Comparison of ENCODE assay signal across 8 cellular contexts in genomic region chr9:113580954-113581311, GRCh38.
A peak's percentile ranks its signal among the peaks of the same experiment; 100 is the strongest.
DNase-seq lines count a peak whose midpoint lies in the region; ATAC-seq, FAIRE-seq and TF ChIP-seq lines count a peak whose summit lies in the region.

No MANE protein-coding gene starts in this region.

- no peak for TF ChIP-seq CTCF in GM12878 (IDR thresholded peaks at IDR 0.05 in 2 of 3, conservative IDR thresholded peaks at IDR 0.05 in 1 of 3; ENCODE audit: control insufficient read depth in 2 of 3, extremely low read depth in 1 of 3, insufficient read depth in 1 of 3, low read depth in 3 of 3, low read length in 3 of 3)
- no peak for TF ChIP-seq CTCF in upper lobe of left lung (IDR thresholded peaks at IDR 0.05)

- in situ Hi-C loops in GM12878 (cut with MboI), result loop anchor here (5.0 kb wide), 2 partner anchors 134 to 309 kb away; no protein-coding TSS in a partner anchor

- POLR2A ChIA-PET in GM12878 (lab: Charles Lee), result interaction anchor here (2.1 to 11.8 kb wide), 4 partner anchors 16 to 135 kb away, joined by 6 to 233 read pairs (median 35); no protein-coding TSS in a partner anchor

- SMC1A ChIA-PET in GM12878 (lab: Charles Lee; ENCODE audit: uncharacterized antibody, unreplicated experiment), result interaction anchor here (1.5 to 7.5 kb wide), 8 partner anchors 11 to 132 kb away, joined by 5 to 323 read pairs (median 31); no protein-coding TSS in a partner anchor

- TF ChIP-seq POLR2A in GM12878 (IDR thresholded peaks at IDR 0.05; ENCODE audit: low read depth, low read length) (no peak), upper lobe of left lung (IDR thresholded peaks at IDR 0.05) (no peak)

- DNase-seq in activated naive CD4-positive, alpha-beta T cell treated with anti-CD3 and anti-CD28 coated beads for 36 hours, result no peak
- no peak for DNase-seq in activated naive CD4-positive, alpha-beta T cell treated with anti-CD3 and anti-CD28 coated beads, Interleukin-2, amount 50 U/mL, for 16 hours
- DNase-seq in GM12878 (ENCODE audit: low read depth, low spot score) (no peak), upper lobe of left lung (no peak), SIG-M5 treated with dmso at 0.1 percent for 504 hours (lab: John Stamatoyannopoulos, UW; ENCODE audit: unreplicated experiment) (no peak), NCI-H1048 (lab: John Stamatoyannopoulos, UW) (no peak)
- no peak for DNase-seq in NK-92 treated with Interleukin-12 subunit alpha and Interleukin-12 subunit beta, amount 100 ng/mL, for 24 hours (lab: John Stamatoyannopoulos, UW)

- peaks cover 75% of the 10 kb centered on the region for H3K4me1 Mint-ChIP-seq in activated naive CD4-positive, alpha-beta T cell treated with anti-CD3 and anti-CD28 coated beads for 36 hours (ENCODE audit: low read depth)

- peak overlapping the region; percentile 61 for H3K9ac ChIP-seq in GM12878 (ENCODE audit: control insufficient read depth, insufficient read depth, low read length)

- H3K9me3 ChIP-seq in GM12878 (replicated peaks; ENCODE audit: control insufficient read depth, insufficient read depth, low read length), result no peaks in the 10 kb centered on the region
- no peaks in the 10 kb centered on the region for H3K9me3 ChIP-seq in mononuclear cell (ENCODE audit: low read depth, low read length)
- no peaks in the 10 kb centered on the region for H3K9me3 ChIP-seq in upper lobe of left lung

- BruUV-seq in GM12878 (replicated peaks; lab: Mats Ljungman, UMichigan), result no TSS peak

- no peaks in the 10 kb centered on the region for H3K9me3 Mint-ChIP-seq in activated naive CD4-positive, alpha-beta T cell treated with anti-CD3 and anti-CD28 coated beads for 36 hours

- TF ChIP-seq RAD21 in GM12878 (IDR thresholded peaks at IDR 0.05; ENCODE audit: insufficient read depth, low read depth, low read length), result no peak

- H3K27ac ChIP-seq in GM12878 (ENCODE audit: control insufficient read depth, insufficient read depth) (peak overlapping the region; percentile 70), upper lobe of left lung (peak overlapping the region; percentile 89 to 91 (median 90))

- peak overlapping the region; percentile 92 for H3K27ac Mint-ChIP-seq in activated naive CD4-positive, alpha-beta T cell treated with anti-CD3 and anti-CD28 coated beads for 36 hours

- no peaks in the 10 kb centered on the region for H3K27me3 Mint-ChIP-seq in activated naive CD4-positive, alpha-beta T cell treated with anti-CD3 and anti-CD28 coated beads for 36 hours (ENCODE audit: low read depth)

- H3K4me2 ChIP-seq in GM12878 (ENCODE audit: control insufficient read depth, insufficient read depth), result peak overlapping the region; percentile 95

- peaks cover 11% of the 10 kb centered on the region for H3K36me3 Mint-ChIP-seq in activated naive CD4-positive, alpha-beta T cell treated with anti-CD3 and anti-CD28 coated beads for 36 hours (ENCODE audit: low read depth)

- RAD21 ChIA-PET in GM12878 (lab: Charles Lee; ENCODE audit: unreplicated experiment), result interaction anchor here (2.7 to 15.8 kb wide), 6 partner anchors 11 to 134 kb away, joined by 13 to 481 read pairs (median 58); no protein-coding TSS in a partner anchor

- H3K4me3 ChIP-seq in GM12878 (peak overlapping the region; percentile 43; the same call in 1 of the 2 replicates), mononuclear cell (ENCODE audit: low read length) (peak overlapping the region; percentile 43), upper lobe of left lung (peak overlapping the region in 3 of 4 donors; percentile 6 to 48 (median 36))

- H3K79me2 ChIP-seq in GM12878 (ENCODE audit: control insufficient read depth, insufficient read depth, low read length), result peaks cover 38% of the 10 kb centered on the region

- H4K20me1 ChIP-seq in GM12878 (ENCODE audit: control insufficient read depth, insufficient read depth), result no peaks in the 10 kb centered on the region

- no peak for FAIRE-seq in GM12878 (lab: Jason Lieb, UNC)

- TF ChIP-seq EP300 in GM12878 (IDR thresholded peaks at IDR 0.05; ENCODE audit: borderline replicate concordance in 1 of 2, control insufficient read depth in 1 of 2, low read depth in 2 of 2, low read length in 2 of 2) (no peak), upper lobe of left lung (IDR thresholded peaks at IDR 0.05) (no peak)

- H3K27me3 ChIP-seq in GM12878 (replicated peaks in 1 of 2; ENCODE audit: control insufficient read depth in 2 of 2, insufficient read depth in 2 of 2, low read length in 1 of 2) (no peaks in the 10 kb centered on the region), mononuclear cell (ENCODE audit: insufficient read depth, low read length) (no peaks in the 10 kb centered on the region), upper lobe of left lung (no peaks in the 10 kb centered on the region)

- ATAC-seq in GM12878 (peak; percentile 1; the same call in 2 of the 3 replicates), upper lobe of left lung (ENCODE audit: low FRiP score in 2 of 2) (no peak)

- H3K4me3 Mint-ChIP-seq in activated naive CD4-positive, alpha-beta T cell treated with anti-CD3 and anti-CD28 coated beads for 36 hours, result peak overlapping the region; percentile 81

- intact Hi-C loops in activated naive CD4-positive, alpha-beta T cell treated with anti-CD3 and anti-CD28 coated beads for 36 hours (cut with micrococcal nuclease), result loop anchor here (1.0 to 5.0 kb wide), 7 partner anchors 32 to 429 kb away; partner anchors contain the start of genes BSPRY, CDC26, FKBP15 and PRPF4
- intact Hi-C loops in GM12878 (cut with micrococcal nuclease; ENCODE audit: unreplicated experiment), result no loop called here

- whole genome bisulfite sequencing in GM12878 (ENCODE audit: insufficient coverage, insufficient replicate concordance, low lambda C conversion rate, missing lambda C conversion rate), result 28% methylated on average over 3 of the region's 4 CpGs
- WGBS in upper lobe of left lung, 2 donors, result 15 to 33% methylated on average over 1 to 4 of the region's 4 CpGs

- peaks cover 71% of the 10 kb centered on the region for H3K4me1 ChIP-seq in GM12878 (ENCODE audit: control insufficient read depth, insufficient read depth, low read length)
- H3K4me1 ChIP-seq in mononuclear cell (ENCODE audit: insufficient read depth, low read length), result peaks cover 81% of the 10 kb centered on the region
- H3K4me1 ChIP-seq in upper lobe of left lung, result peaks cover 66 to 84% (median 78%) of the 10 kb centered on the region in 4 donors

- H2AFZ ChIP-seq in GM12878 (ENCODE audit: control insufficient read depth, low read depth, low read length), result no peak overlapping the region

- peaks cover 23 to 25% of the 10 kb centered on the region in 2 experiments for H3K36me3 ChIP-seq in GM12878 (ENCODE audit: control insufficient read depth in 2 of 2, insufficient read depth in 2 of 2, low read length in 1 of 2)
- H3K36me3 ChIP-seq in upper lobe of left lung, result peaks cover 13 to 30% (median 20%) of the 10 kb centered on the region in 4 donors

- CTCF ChIA-PET in activated naive CD4-positive, alpha-beta T cell treated with anti-CD3 and anti-CD28 coated beads for 36 hours (lab: Charles Lee), result interaction anchor here (1.6 to 20.1 kb wide), 5 partner anchors 10 to 171 kb away, joined by 4 to 440 read pairs (median 41); partner anchors contain the start of genes C9orf43 and POLE3
- CTCF ChIA-PET in GM12878 (lab: Yijun Ruan, JAX), result interaction anchor here (1.6 to 18.0 kb wide), 10 partner anchors 10 to 361 kb away, joined by 4 to 565 read pairs (median 29); no protein-coding TSS in a partner anchor

TF ChIP-seq in GM12878, 131 proteins besides CTCF, POLR2A, EP300 and RAD21:
- TF ChIP-seq HCFC1 (IDR thresholded peaks at IDR 0.05; ENCODE audit: low read length) (no peak), CHD2 (IDR thresholded peaks at IDR 0.05; ENCODE audit: borderline replicate concordance, low read depth, low read length) (no peak), EGR1 (IDR thresholded peaks at IDR 0.05; ENCODE audit: borderline replicate concordance in 1 of 2, low read depth in 2 of 2, low read length in 2 of 2) (no peak), POLR2AphosphoS5 (IDR thresholded peaks at IDR 0.05; ENCODE audit: low read length) (no peak), MYB (IDR thresholded peaks at IDR 0.05; ENCODE audit: borderline replicate concordance, low read depth, low read length) (no peak), JUNB (IDR thresholded peaks at IDR 0.05) (no peak)
TF ChIP-seq in GM12878: peak in this region for 0.
